8 cellular contexts compared by ENCODE assay signal in genomic region chrX:153411255-153411987, GRCh38. TPM values are rescaled to one million over a fixed set of nuclear protein-coding genes. Genes with fewer than 3 reads are reported as not detected.
DNase-seq lines count a peak whose midpoint lies in the region; ATAC-seq, FAIRE-seq and TF ChIP-seq lines count a peak whose summit lies in the region.

Gene ZFP92, plus strand, starts transcription at chrX:153411472. Its CDS starts 6,851 bp downstream, at chrX:153418323.

- TF ChIP-seq POLR2A in H1 (IDR thresholded peaks at IDR 0.05; ENCODE audit: control extremely low read depth in 1 of 2, low read depth in 2 of 2, low read length in 2 of 2) (no peak), transverse colon (IDR thresholded peaks at IDR 0.05) (no peak)

- CTCF ChIA-PET in activated CD4-positive, alpha-beta T cell treated with anti-CD3 and anti-CD28 coated beads for 36 hours (lab: Charles Lee) = interaction anchor here (0.6 kb wide), 1 partner anchor 14 kb away, joined by 3 read pairs; no protein-coding TSS in a partner anchor
- CTCF ChIA-PET in H1 (lab: Charles Lee; ENCODE audit: partially characterized antibody) (no interaction called here), HEK293T (lab: Yijun Ruan, JAX) (no interaction called here)

- H3K56ac ChIP-seq in H1 (replicated peaks; ENCODE audit: insufficient read length, low read depth, low read length) = no peak within 1 kb of the TSS

- H3K4me3 Mint-ChIP-seq in activated CD4-positive, alpha-beta T cell treated with anti-CD3 and anti-CD28 coated beads for 36 hours = peak within 1 kb of the TSS; percentile 64
- H3K4me3 Mint-ChIP-seq in natural killer cell treated with Interleukin-12 subunit alpha and Interleukin-12 subunit beta and Interleukin-15 and Interleukin-18, amount 100 ng/mL, for 72 hours = peak within 1 kb of the TSS; percentile 74

- peaks cover 3% of the 10 kb centered on the region; the same call in 1 of the 2 replicates for H3K23me2 ChIP-seq in H1 (ENCODE audit: low read depth, low read length)

- POLR2A ChIA-PET in activated CD4-positive, alpha-beta T cell treated with anti-CD3 and anti-CD28 coated beads for 36 hours (lab: Charles Lee) = no interaction called here
- POLR2A ChIA-PET in H1 (lab: Charles Lee; ENCODE audit: partially characterized antibody) (no interaction called here), HEK293T (lab: Yijun Ruan, JAX) (no interaction called here)

- H3K9ac ChIP-seq in H1 (replicated peaks in 1 of 4; ENCODE audit: extremely low read depth in 1 of 4, low read depth in 3 of 4, low read length in 3 of 4) = no peak within 1 kb of the TSS

- no peak for TF ChIP-seq EP300 in H1 (IDR thresholded peaks at IDR 0.05; ENCODE audit: borderline replicate concordance in 1 of 2, low read depth in 2 of 2, low read length in 2 of 2)
- TF ChIP-seq EP300 in transverse colon (IDR thresholded peaks at IDR 0.05; ENCODE audit: low read depth) = no peak

- H3K4me2 ChIP-seq in H1 (ENCODE audit: insufficient read depth in 1 of 2, low read depth in 2 of 2, low read length in 2 of 2) = peak within 1 kb of the TSS; percentile 29 to 63

- H3K36me3 Mint-ChIP-seq in activated CD4-positive, alpha-beta T cell treated with anti-CD3 and anti-CD28 coated beads for 36 hours (ENCODE audit: low read depth) = no peaks in the 10 kb centered on the region
- H3K36me3 Mint-ChIP-seq in natural killer cell treated with Interleukin-12 subunit alpha and Interleukin-12 subunit beta and Interleukin-15 and Interleukin-18, amount 100 ng/mL, for 72 hours = no peaks in the 10 kb centered on the region

- no peak within 1 kb of the TSS for H3K23ac ChIP-seq in H1 (ENCODE audit: insufficient read length)

- no peak for TF ChIP-seq RAD21 in H1 (IDR thresholded peaks at IDR 0.05 in 1 of 2, conservative IDR thresholded peaks at IDR 0.05 in 1 of 2; ENCODE audit: low read depth in 2 of 2, low read length in 2 of 2)

- H3K79me1 ChIP-seq in H1 (ENCODE audit: low read depth, low read length) = no peaks in the 10 kb centered on the region

- no peak within 1 kb of the TSS; the same call in 1 of the 2 replicates for H3K18ac ChIP-seq in H1 (ENCODE audit: extremely low read depth, low read length)

- H3K27ac ChIP-seq in H1 (ENCODE audit: low read depth, low read length) = no peak within 1 kb of the TSS
- H3K27ac ChIP-seq in transverse colon = peak within 1 kb of the TSS in 1 of 4 donors; percentile 28

- DNase-seq in activated CD4-positive, alpha-beta T cell treated with anti-CD3 and anti-CD28 coated beads for 36 hours = peak; percentile 42
- DNase-seq in H1 (ENCODE audit: low read depth in 1 of 2, low spot score in 2 of 2) = peak in 1 of 2 experiments; percentile 48
- DNase-seq in natural killer cell treated with Interleukin-12 subunit alpha and Interleukin-12 subunit beta and Interleukin-15 and Interleukin-18, amount 100 ng/mL, for 72 hours (ENCODE audit: low spot score) = no peak
- DNase-seq in transverse colon = peak; percentile 32
- DNase-seq in HEK293T (ENCODE audit: extremely low spot score) = no peak
- DNase-seq in dedifferentiated amniotic fluid mesenchymal stem cell (ENCODE audit: extremely low spot score) = no peak

- H3K27me3 Mint-ChIP-seq in activated CD4-positive, alpha-beta T cell treated with anti-CD3 and anti-CD28 coated beads for 36 hours = no peaks in the 10 kb centered on the region
- no peaks in the 10 kb centered on the region for H3K27me3 Mint-ChIP-seq in natural killer cell treated with Interleukin-12 subunit alpha and Interleukin-12 subunit beta and Interleukin-15 and Interleukin-18, amount 100 ng/mL, for 72 hours

- H3K27me3 ChIP-seq in H1 (replicated peaks in 1 of 4; ENCODE audit: control insufficient read depth in 3 of 4, extremely low read depth in 1 of 4, insufficient read depth in 3 of 4, low read length in 3 of 4) (peaks cover 8 to 25% (median 16%) of the 10 kb centered on the region in 4 experiments), transverse colon (peaks cover 5% of the 10 kb centered on the region)

- H3K4me3 ChIP-seq in GM12875 (ENCODE audit: low read depth, low read length) (peak within 1 kb of the TSS; percentile 62), H1 (ENCODE audit: extremely low read depth in 1 of 4, insufficient read depth in 2 of 4, low read depth in 3 of 4, low read length in 4 of 4) (peak within 1 kb of the TSS; percentile 27 to 60 (median 33); a peak in 7 of 8 replicates), transverse colon (peak within 1 kb of the TSS; percentile 13 to 56 (median 32))

- H4K91ac ChIP-seq in H1 (replicated peaks; ENCODE audit: insufficient read length, low read length) = no peak within 1 kb of the TSS

- in situ Hi-C loops in transverse colon (cut with MboI; ENCODE audit: low pct_ligation_motif_present in 1 of 4, low pct_unique_long_range_greater_than_20kb in 1 of 4, low sequenced_read_pairs in 3 of 4) = no loop called here

- no peak within 1 kb of the TSS for H2BK15ac ChIP-seq in H1 (ENCODE audit: low read length)

- TF ChIP-seq CTCF in GM12875 (IDR thresholded peaks at IDR 0.05; ENCODE audit: borderline replicate concordance, insufficient read depth, low read depth, low read length) (no peak), H1 (IDR thresholded peaks at IDR 0.05; ENCODE audit: control extremely low read depth in 1 of 3, insufficient read depth in 1 of 3, low read depth in 1 of 3, low read length in 3 of 3) (no peak), transverse colon (IDR thresholded peaks at IDR 0.05) (no peak)

- no peak for FAIRE-seq in H1 (lab: Jason Lieb, UNC)

- H3K79me2 ChIP-seq in H1 (ENCODE audit: control insufficient read depth in 1 of 2, insufficient read depth in 2 of 2, low read length in 2 of 2) = no peaks in the 10 kb centered on the region

- no peaks in the 10 kb centered on the region for H3K9me3 Mint-ChIP-seq in activated CD4-positive, alpha-beta T cell treated with anti-CD3 and anti-CD28 coated beads for 36 hours (ENCODE audit: low read depth)
- no peaks in the 10 kb centered on the region for H3K9me3 Mint-ChIP-seq in natural killer cell treated with Interleukin-12 subunit alpha and Interleukin-12 subunit beta and Interleukin-15 and Interleukin-18, amount 100 ng/mL, for 72 hours

- no peak within 1 kb of the TSS for H2BK12ac ChIP-seq in H1 (ENCODE audit: low read depth, low read length)

- peaks cover 7% of the 10 kb centered on the region for H3K4me1 Mint-ChIP-seq in activated CD4-positive, alpha-beta T cell treated with anti-CD3 and anti-CD28 coated beads for 36 hours
- H3K4me1 Mint-ChIP-seq in natural killer cell treated with Interleukin-12 subunit alpha and Interleukin-12 subunit beta and Interleukin-15 and Interleukin-18, amount 100 ng/mL, for 72 hours (ENCODE audit: low read depth in 2 of 2) = peaks cover 6 to 9% of the 10 kb centered on the region in 2 donors

- H4K20me1 ChIP-seq in H1 (replicated peaks in 1 of 2; ENCODE audit: control insufficient read depth in 1 of 2, insufficient read depth in 2 of 2, low read length in 2 of 2) = no peaks in the 10 kb centered on the region

- no peak within 1 kb of the TSS for H2BK5ac ChIP-seq in H1 (ENCODE audit: low read depth, low read length)

- WGBS in H1 (ENCODE audit: extremely low coverage in 1 of 2, insufficient coverage in 1 of 2, insufficient read length in 1 of 2, insufficient replicate concordance in 2 of 2, low coverage in 1 of 2, low lambda C conversion rate in 2 of 2, missing lambda C conversion rate in 1 of 2), 2 experiments = no CpG with 5 or more reads among the region's 75 CpGs
- 56% methylated on average over 39 of the region's 75 CpGs; no CpG with 5 or more reads in 1 of the 2 donors for WGBS in transverse colon (ENCODE audit: low coverage in 1 of 2), 2 donors

- H3K9me3 ChIP-seq in H1 (ENCODE audit: insufficient read depth in 2 of 2, low read depth in 1 of 2, low read length in 1 of 2) (no peaks in the 10 kb centered on the region), transverse colon (no peaks in the 10 kb centered on the region)

- ATAC-seq in HG03039 (IDR thresholded peaks at IDR 0.05; ENCODE audit: unreplicated experiment) = peak; percentile 55
- peak; percentile 68 for ATAC-seq in activated CD4-positive, alpha-beta T cell treated with anti-CD3 and anti-CD28 coated beads for 36 hours
- ATAC-seq in natural killer cell treated with Interleukin-12 subunit alpha and Interleukin-12 subunit beta and Interleukin-15 and Interleukin-18, amount 100 ng/mL, for 72 hours = peak; percentile 84 to 88

- H2AK5ac ChIP-seq in H1 (ENCODE audit: low read depth, low read length) = no peak within 1 kb of the TSS

- no peak within 1 kb of the TSS for H3K27ac Mint-ChIP-seq in activated CD4-positive, alpha-beta T cell treated with anti-CD3 and anti-CD28 coated beads for 36 hours
- H3K27ac Mint-ChIP-seq in natural killer cell treated with Interleukin-12 subunit alpha and Interleukin-12 subunit beta and Interleukin-15 and Interleukin-18, amount 100 ng/mL, for 72 hours = peak within 1 kb of the TSS in 1 of 2 donors; percentile 69

- no peak within 1 kb of the TSS for H3K4ac ChIP-seq in H1 (replicated peaks; ENCODE audit: insufficient read length, low read depth, low read length)

- no peak within 1 kb of the TSS for H2BK120ac ChIP-seq in H1 (replicated peaks; ENCODE audit: low read depth, low read length)

- H4K5ac ChIP-seq in H1 (ENCODE audit: insufficient read length, low read depth, low read length) = no peak within 1 kb of the TSS

- H2AFZ ChIP-seq in H1 (ENCODE audit: low read length) = peak within 1 kb of the TSS; percentile 13; the same call in 1 of the 2 replicates

- intact Hi-C loops in activated CD4-positive, alpha-beta T cell treated with anti-CD3 and anti-CD28 coated beads for 36 hours (cut with DNase I, micrococcal nuclease) = loop anchor here in 1 of 2 experiments (2.0 to 5.0 kb wide), 2 partner anchors 59 to 469 kb away; partner anchors contain the start of gene HAUS7
- intact Hi-C loops in transverse colon (cut with DNase I; ENCODE audit: low total_unique reads) = no loop called here

- H3K4me1 ChIP-seq in H1 (replicated peaks in 1 of 4; ENCODE audit: control insufficient read depth in 3 of 4, insufficient read depth in 4 of 4, low read length in 3 of 4) = no peaks in the 10 kb centered on the region
- H3K4me1 ChIP-seq in transverse colon = peaks cover 0 to 7% (median 3%) of the 10 kb centered on the region in 4 donors

- no peak within 1 kb of the TSS for H2BK20ac ChIP-seq in H1 (ENCODE audit: low read length)

- H4K8ac ChIP-seq in H1 (ENCODE audit: extremely low read depth, insufficient read depth, low read length) = no peak within 1 kb of the TSS; the same call in 1 of the 2 replicates

- H3K36me3 ChIP-seq in H1 (ENCODE audit: control insufficient read depth in 2 of 4, insufficient read depth in 4 of 4, low read length in 3 of 4) = no peaks in the 10 kb centered on the region
- H3K36me3 ChIP-seq in transverse colon = no peaks in the 10 kb centered on the region

- no peak within 1 kb of the TSS for H3K14ac ChIP-seq in H1 (ENCODE audit: insufficient read length)

RNA-seq across cellular contexts. Expression of gene ZFP92, which starts in this region (rescaled TPM):
- total RNA-seq in activated CD4-positive, alpha-beta T cell treated with anti-CD3 and anti-CD28 coated beads for 36 hours = under 1 TPM; 0.98 TPM
- 0.41 and 0.46 TPM in 2 replicates for total RNA-seq in H1 (2021; fragmentation: NEBNext Ultra II Directional; extraction: Animal tissue kit (Norgen Biotek cat#: 25700))
- 0.14 and 0.17 TPM in 2 replicates for polyA plus RNA-seq in H1 (2011; rRNA removed)
- 0.10 TPM for polyA plus RNA-seq in H1 (2011; cell fraction: cytosol; rRNA removed)
- polyA plus RNA-seq in H1 (2011; cell fraction: nucleus; rRNA removed) = 0.23 TPM
- polyA plus RNA-seq in H1 (2012, experiment 1 of 2) = 0.23 to 0.28 TPM (median 0.26 TPM) in 4 replicates
- 0.12 TPM for polyA plus RNA-seq in H1 (2012, experiment 2 of 2)
- polyA plus RNA-seq in H1 (2013, experiment 1 of 2) = 0.16 TPM
- 0.18 TPM for polyA plus RNA-seq in H1 (2013, experiment 2 of 2)
- 0.25 and 0.27 TPM in 2 replicates for polyA minus RNA-seq in H1 (2011; rRNA and poly(A)+ RNA removed)
- polyA minus RNA-seq in H1 (2011; cell fraction: cytosol; rRNA and poly(A)+ RNA removed) = 0.37 TPM
- polyA minus RNA-seq in H1 (2011; cell fraction: nucleus; rRNA and poly(A)+ RNA removed) = 0.40 TPM
- 1 to 10 TPM; 2.1 to 3.3 TPM for total RNA-seq in natural killer cell treated with Interleukin-12 subunit alpha and Interleukin-12 subunit beta and Interleukin-15 and Interleukin-18, amount 100 ng/mL, for 72 hours
- 1 to 10 TPM in 2 of 4 donors, under 1 TPM in 2; 0.27 to 3.0 (median 1.3) TPM for total RNA-seq in transverse colon

Comparison
In these comparisons a context has a peak if more than half of its experiments do, and no peak if none do; other contexts are left out.
1. Peak in DNase-seq and ATAC-seq in activated CD4-positive, alpha-beta T cell treated with anti-CD3 and anti-CD28 coated beads for 36 hours; RNA of the gene not detected or under 1 TPM.